In genomic region chr11:67022341-67022933, GRCh38 we compare ENCODE assay signal across 9 cellular contexts. TPM values are rescaled to one million over a fixed set of nuclear protein-coding genes. Genes with fewer than 3 reads are reported as not detected.
A peak's percentile ranks its signal among the peaks of the same experiment; 100 is the strongest.
DNase-seq lines count a peak whose midpoint lies in the region; ATAC-seq, FAIRE-seq and TF ChIP-seq lines count a peak whose summit lies in the region.
"Had no signal": no experiment of that assay in that cellular context is flagged by ENCODE, and none has a peak within 500 bp of the region (broad histone marks: within the 10 kb centered on the region; RNA-seq: fewer than 3 reads in every experiment).

No MANE protein-coding gene starts in this region.

- H2BK120ac ChIP-seq in mesendoderm (ENCODE audit: low read depth, low read length), result no peak overlapping the region

- no peak overlapping the region for H3K23ac ChIP-seq in mesendoderm (ENCODE audit: low read length)

- H3K36me3 Mint-ChIP-seq in activated naive CD4-positive, alpha-beta T cell treated with anti-CD3 and anti-CD28 coated beads for 36 hours (ENCODE audit: low read depth), result no peaks in the 10 kb centered on the region

- WGBS in mesendoderm (ENCODE audit: extremely low coverage, insufficient coverage, low lambda C conversion rate), result no CpG with 5 or more reads among the region's 20 CpGs

- peaks cover 39% of the 10 kb centered on the region for H3K27me3 Mint-ChIP-seq in activated naive CD4-positive, alpha-beta T cell treated with anti-CD3 and anti-CD28 coated beads for 36 hours (ENCODE audit: low read depth)

- H3K4me1 Mint-ChIP-seq in activated naive CD4-positive, alpha-beta T cell treated with anti-CD3 and anti-CD28 coated beads for 36 hours (ENCODE audit: low read depth), result peaks cover 29% of the 10 kb centered on the region

- H3K27me3 ChIP-seq in keratinocyte (ENCODE audit: control insufficient read depth, extremely low read depth, insufficient read depth, low read length), result peaks cover 26% of the 10 kb centered on the region
- peaks cover 0 to 4% of the 10 kb centered on the region in 2 donors for H3K27me3 ChIP-seq in tibial artery
- H3K27me3 ChIP-seq in mesendoderm (ENCODE audit: insufficient read depth, low read length, poor library complexity), result peaks cover 19% of the 10 kb centered on the region

- dilution Hi-C loops in keratinocyte (cut with MboI; ENCODE audit: extremely low pct_ligation_motif_present, low sequenced_read_pairs), result no loop called here

- TF ChIP-seq CTCF in keratinocyte (optimal IDR thresholded peaks at IDR 0.05 in 1 of 3, IDR thresholded peaks at IDR 0.05 in 1 of 3, conservative IDR thresholded peaks at IDR 0.05 in 1 of 3; ENCODE audit: extremely low read depth in 1 of 3, insufficient read depth in 2 of 3, low read length in 3 of 3) (no peak), tibial artery (IDR thresholded peaks at IDR 0.05) (no peak)

- no peak overlapping the region for H3K27ac ChIP-seq in keratinocyte (ENCODE audit: control insufficient read depth, insufficient read depth, low read length)
- peak overlapping the region; percentile 5 to 62 for H3K27ac ChIP-seq in tibial artery
- no peak overlapping the region for H3K27ac ChIP-seq in mesendoderm (ENCODE audit: low read depth, low read length)

- no peak overlapping the region for H2BK5ac ChIP-seq in mesendoderm (ENCODE audit: low read length)

- H3K36me3 ChIP-seq in keratinocyte (ENCODE audit: control insufficient read depth in 2 of 2, extremely low read depth in 1 of 2, insufficient read depth in 2 of 2, low read length in 2 of 2), result no peaks in the 10 kb centered on the region
- H3K36me3 ChIP-seq in tibial artery, result no peaks in the 10 kb centered on the region
- H3K36me3 ChIP-seq in mesendoderm (ENCODE audit: control insufficient read depth, insufficient read depth, low read length), result no peaks in the 10 kb centered on the region

- no peak overlapping the region for H3K56ac ChIP-seq in mesendoderm (ENCODE audit: low read length)

- CTCF ChIA-PET in activated naive CD4-positive, alpha-beta T cell treated with anti-CD3 and anti-CD28 coated beads for 36 hours (lab: Charles Lee), result interaction anchor here (0.5 to 1.1 kb wide), 7 partner anchors 16 to 543 kb away, joined by 3 to 5 read pairs (median 4); no protein-coding TSS in a partner anchor

- no peak overlapping the region for H3K18ac ChIP-seq in mesendoderm (ENCODE audit: low read length)

- H3K79me2 ChIP-seq in keratinocyte (ENCODE audit: control insufficient read depth, insufficient read depth, low read length), result no peaks in the 10 kb centered on the region
- no peaks in the 10 kb centered on the region for H3K79me2 ChIP-seq in mesendoderm (ENCODE audit: control insufficient read depth, insufficient read depth, low read length)

- H3K4me1 ChIP-seq in keratinocyte (ENCODE audit: control insufficient read depth, extremely low read depth, insufficient read depth, low read length) (peaks cover 27% of the 10 kb centered on the region), tibial artery (peaks cover 0 to 36% (median 17%) of the 10 kb centered on the region in 4 donors), mesendoderm (ENCODE audit: control insufficient read depth, low read depth, low read length) (no peaks in the 10 kb centered on the region)

- no peak overlapping the region for H3K27ac Mint-ChIP-seq in activated naive CD4-positive, alpha-beta T cell treated with anti-CD3 and anti-CD28 coated beads for 36 hours
- H3K27ac Mint-ChIP-seq: activated B cell treated with CpG ODN at 0.5 μM for 24 hours had no signal

- no peaks in the 10 kb centered on the region for H4K20me1 ChIP-seq in keratinocyte (ENCODE audit: control insufficient read depth, extremely low read depth, insufficient read depth, low read length)

- H2AK5ac ChIP-seq in mesendoderm (ENCODE audit: low read length), result no peak overlapping the region

- H3K4me3 ChIP-seq in keratinocyte (ENCODE audit: control insufficient read depth in 2 of 3, extremely low read depth in 1 of 3, insufficient read depth in 2 of 3, low read depth in 1 of 3, low read length in 3 of 3) (peak overlapping the region in 2 of 3 experiments; percentile 30 to 50), tibial artery (peak overlapping the region; percentile 50 to 61), mesendoderm (ENCODE audit: low read length) (no peak overlapping the region)

- H2BK15ac ChIP-seq in mesendoderm (replicated peaks; ENCODE audit: low read depth), result no peak overlapping the region

- no peak for ATAC-seq in activated CD4-positive, CD25-positive, alpha-beta regulatory T cell treated with anti-CD3 and anti-CD28 coated beads, Interleukin-2, amount 50 U/mL, for 24 hours

- H2AFZ ChIP-seq in keratinocyte (ENCODE audit: control insufficient read depth, low read length), result no peak overlapping the region

- H3K4me2 ChIP-seq in keratinocyte (ENCODE audit: control insufficient read depth, extremely low read depth, insufficient read depth, low read depth, low read length), result peak overlapping the region; percentile 87
- no peak overlapping the region for H3K4me2 ChIP-seq in mesendoderm (ENCODE audit: low read length)

- no peak overlapping the region for H3K4ac ChIP-seq in mesendoderm (ENCODE audit: low read depth, low read length)

- H3K9me3 Mint-ChIP-seq in activated naive CD4-positive, alpha-beta T cell treated with anti-CD3 and anti-CD28 coated beads for 36 hours, result peaks cover 4% of the 10 kb centered on the region

- no peak overlapping the region for H4K8ac ChIP-seq in mesendoderm (ENCODE audit: low read depth, low read length)

- peak overlapping the region; percentile 45 for H3K4me3 Mint-ChIP-seq in activated naive CD4-positive, alpha-beta T cell treated with anti-CD3 and anti-CD28 coated beads for 36 hours
- H3K4me3 Mint-ChIP-seq: activated B cell treated with CpG ODN at 0.5 μM for 24 hours had no signal

- H3K79me1 ChIP-seq in mesendoderm (ENCODE audit: low read length), result no peaks in the 10 kb centered on the region

- intact Hi-C loops in activated naive CD4-positive, alpha-beta T cell treated with anti-CD3 and anti-CD28 coated beads for 36 hours (cut with micrococcal nuclease), result loop anchor here (5.0 kb wide), 1 partner anchor 130 kb away; no protein-coding TSS in a partner anchor
- intact Hi-C loops in tibial artery (cut with DNase I; ENCODE audit: low total_unique reads), result no loop called here

- H3K9ac ChIP-seq in keratinocyte (ENCODE audit: control insufficient read depth, extremely low read depth, insufficient read depth, low read length) (peak overlapping the region; percentile 13), mesendoderm (ENCODE audit: low read length) (no peak overlapping the region)

- no peak for DNase-seq in activated naive CD4-positive, alpha-beta T cell treated with anti-CD3 and anti-CD28 coated beads for 36 hours
- DNase-seq in activated naive CD4-positive, alpha-beta T cell (lab: John Stamatoyannopoulos, UW), result no peak
- DNase-seq in anterior cingulate cortex (lab: John Stamatoyannopoulos, UW) (peak in 31 of 58 donors; percentile 16 to 78 (median 39)), keratinocyte (ENCODE audit: low read depth, low spot score) (peak; percentile 66), tibial artery (peak in 1 of 2 donors; percentile 78), mesendoderm (no peak)
- no peak for DNase-seq in activated CD4-positive, alpha-beta T cell treated with anti-CD3 and anti-CD28 coated beads for 48 hours
- DNase-seq: activated B cell treated with CpG ODN at 0.5 μM for 24 hours had no signal

- H3K9me3 ChIP-seq in keratinocyte (ENCODE audit: control insufficient read depth, low read depth, low read length) (no peaks in the 10 kb centered on the region), tibial artery (no peaks in the 10 kb centered on the region)

- FAIRE-seq in keratinocyte (lab: Jason Lieb, UNC), result peak; percentile 68

- no peak overlapping the region for H4K5ac ChIP-seq in mesendoderm (ENCODE audit: low read length)

- no peaks in the 10 kb centered on the region for H3K9me1 ChIP-seq in keratinocyte (ENCODE audit: control insufficient read depth, extremely low read depth, insufficient read depth, low read length)

RNA-seq across cellular contexts. Expression of gene SYT12, which starts 0.5 kb away (rescaled TPM):
- not detected for total RNA-seq in activated naive CD4-positive, alpha-beta T cell treated with anti-CD3 and anti-CD28 coated beads for 36 hours
- polyA plus RNA-seq in keratinocyte, result 0.05 to 0.09 TPM in 2 of 3 replicates, not detected in the other
- polyA plus RNA-seq in keratinocyte (2011; ENCODE audit: low read depth), result not detected
- 0.01 and 0.02 TPM in 2 replicates for polyA plus RNA-seq in keratinocyte (2011; cell fraction: cytosol; rRNA removed)
- polyA plus RNA-seq in keratinocyte (2011; cell fraction: nucleus; rRNA removed), result 0.05 and 0.23 TPM in 2 replicates
- polyA plus RNA-seq in keratinocyte (2012; ENCODE audit: low replicate concordance), result 0.08 and 0.16 TPM in 2 replicates
- polyA minus RNA-seq in keratinocyte, result 0.03 to 0.16 TPM (median 0.13 TPM) in 3 replicates
- 0.38 TPM for polyA minus RNA-seq in keratinocyte (2011; cell fraction: cytosol; rRNA and poly(A)+ RNA removed)
- 0.11 and 0.16 TPM in 2 replicates for polyA minus RNA-seq in keratinocyte (2011; cell fraction: nucleus; rRNA and poly(A)+ RNA removed)
- 0.37 TPM for polyA plus RNA-seq in mesendoderm (2013, experiment 1 of 2)
- 0.34 TPM for polyA plus RNA-seq in mesendoderm (2013, experiment 2 of 2)
- total RNA-seq: activated B cell treated with CpG ODN at 0.5 μM for 24 hours had no signal

RNA-seq across cellular contexts. Expression of gene RHOD, which starts 34.2 kb away (rescaled TPM):
- under 1 TPM; 0.64 to 0.98 TPM for total RNA-seq in activated naive CD4-positive, alpha-beta T cell treated with anti-CD3 and anti-CD28 coated beads for 36 hours
- 113 to 235 TPM (median 119 TPM) in 3 replicates for polyA plus RNA-seq in keratinocyte
- polyA plus RNA-seq in keratinocyte (2011; ENCODE audit: low read depth), result 534 TPM
- polyA plus RNA-seq in keratinocyte (2011; cell fraction: cytosol; rRNA removed), result 86.2 and 199 TPM in 2 replicates
- 50.8 and 66.9 TPM in 2 replicates for polyA plus RNA-seq in keratinocyte (2011; cell fraction: nucleus; rRNA removed)
- 156 and 276 TPM in 2 replicates for polyA plus RNA-seq in keratinocyte (2012; ENCODE audit: low replicate concordance)
- 35.5 to 161 TPM (median 81.9 TPM) in 3 replicates for polyA minus RNA-seq in keratinocyte
- 171 TPM for polyA minus RNA-seq in keratinocyte (2011; cell fraction: cytosol; rRNA and poly(A)+ RNA removed)
- 25.4 and 34.8 TPM in 2 replicates for polyA minus RNA-seq in keratinocyte (2011; cell fraction: nucleus; rRNA and poly(A)+ RNA removed)
- polyA plus RNA-seq in mesendoderm (2013, experiment 1 of 2), result 7.9 TPM
- polyA plus RNA-seq in mesendoderm (2013, experiment 2 of 2), result 8.5 TPM
- total RNA-seq: activated B cell treated with CpG ODN at 0.5 μM for 24 hours had no signal

RNA-seq across cellular contexts. Expression of gene C11orf86, which starts 47.3 kb away (rescaled TPM):
- not detected for total RNA-seq in activated naive CD4-positive, alpha-beta T cell treated with anti-CD3 and anti-CD28 coated beads for 36 hours
- not detected in 3 replicates for polyA plus RNA-seq in keratinocyte
- not detected for polyA plus RNA-seq in keratinocyte (2011; ENCODE audit: low read depth)
- polyA plus RNA-seq in keratinocyte (2011; cell fraction: cytosol; rRNA removed), result not detected in 2 replicates
- polyA plus RNA-seq in keratinocyte (2011; cell fraction: nucleus; rRNA removed), result not detected in 2 replicates
- polyA plus RNA-seq in keratinocyte (2012; ENCODE audit: low replicate concordance), result not detected in 2 replicates
- polyA minus RNA-seq in keratinocyte, result not detected in 3 replicates
- not detected for polyA minus RNA-seq in keratinocyte (2011; cell fraction: cytosol; rRNA and poly(A)+ RNA removed)
- not detected in 2 replicates for polyA minus RNA-seq in keratinocyte (2011; cell fraction: nucleus; rRNA and poly(A)+ RNA removed)
- polyA plus RNA-seq in mesendoderm (2013, experiment 1 of 2), result 0.10 TPM
- polyA plus RNA-seq in mesendoderm (2013, experiment 2 of 2), result 0.10 TPM
- total RNA-seq: activated B cell treated with CpG ODN at 0.5 μM for 24 hours had no signal

Comparison
In these comparisons a context has a peak if more than half of its experiments do, and no peak if none do; other contexts are left out.
1. DNase-seq: peak in anterior cingulate cortex (31 of 58) and keratinocyte (single experiment); none in activated naive CD4-positive, alpha-beta T cell treated with anti-CD3 and anti-CD28 coated beads for 36 hours (single experiment), activated naive CD4-positive, alpha-beta T cell (0 of 4), mesendoderm (single experiment) and activated CD4-positive, alpha-beta T cell treated with anti-CD3 and anti-CD28 coated beads for 48 hours (single experiment).
2. H3K27ac ChIP-seq: peak in tibial artery (2 of 2); none in keratinocyte (single experiment) and mesendoderm (single experiment).